ENCODE assay signal across 2 cellular contexts in the genomic region with DNA sequence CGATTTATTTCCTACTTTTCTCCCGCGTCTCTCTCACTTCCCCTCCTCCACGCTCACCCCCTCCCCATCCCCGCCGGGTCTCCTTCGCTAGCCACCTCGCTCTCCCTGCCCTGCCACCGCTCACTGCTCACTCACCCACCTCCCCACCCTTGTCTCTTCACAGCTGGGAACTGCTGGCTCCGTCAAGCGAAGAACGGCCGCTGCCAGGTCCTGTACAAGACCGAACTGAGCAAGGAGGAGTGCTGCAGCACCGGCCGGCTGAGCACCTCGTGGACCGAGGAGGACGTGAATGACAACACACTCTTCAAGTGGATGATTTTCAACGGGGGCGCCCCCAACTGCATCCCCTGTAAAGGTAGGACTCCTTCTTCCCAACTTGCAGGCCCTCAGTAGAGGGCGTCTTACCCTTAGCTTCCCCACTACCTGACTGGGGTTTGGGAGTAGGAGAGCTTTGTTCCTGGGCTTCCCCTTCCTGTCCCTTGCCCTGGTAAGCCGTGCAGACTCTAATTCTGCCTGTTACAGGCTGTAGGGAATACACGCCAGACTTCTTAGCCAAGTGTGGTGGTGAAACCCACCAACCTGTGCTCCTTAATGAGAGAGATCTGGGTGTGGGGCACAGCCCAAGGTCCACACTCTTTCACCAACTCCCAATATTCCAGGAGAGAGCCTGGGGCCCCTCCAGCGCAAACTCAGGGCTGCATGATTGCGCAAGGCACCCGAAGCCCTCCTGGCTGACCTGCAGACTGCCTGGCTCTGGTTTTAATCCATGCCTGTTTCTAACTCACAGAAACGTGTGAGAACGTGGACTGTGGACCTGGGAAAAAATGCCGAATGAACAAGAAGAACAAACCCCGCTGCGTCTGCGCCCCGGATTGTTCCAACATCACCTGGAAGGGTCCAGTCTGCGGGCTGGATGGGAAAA.
TF ChIP-seq lines count a peak whose summit lies in the region.

No MANE protein-coding gene starts in this region.

TF ChIP-seq in GM23338, 12 proteins besides CTCF, POLR2A, EP300 and RAD21 (continued from another document and continues in another):
- TF ChIP-seq REST (IDR thresholded peaks at IDR 0.05; ENCODE audit: unreplicated experiment) (no peak), NANOG (IDR thresholded peaks at IDR 0.05; ENCODE audit: borderline replicate concordance) (no peak), JUNB (IDR thresholded peaks at IDR 0.05; ENCODE audit: unreplicated experiment) (no peak), STAT1 (IDR thresholded peaks at IDR 0.05; ENCODE audit: unreplicated experiment) (no peak), ZNF462 (CRISPR knock-in tag; IDR thresholded peaks at IDR 0.05) (no peak), ZNF114 (CRISPR knock-in tag; IDR thresholded peaks at IDR 0.05) (no peak)
- TF ChIP-seq, protein P1, sequence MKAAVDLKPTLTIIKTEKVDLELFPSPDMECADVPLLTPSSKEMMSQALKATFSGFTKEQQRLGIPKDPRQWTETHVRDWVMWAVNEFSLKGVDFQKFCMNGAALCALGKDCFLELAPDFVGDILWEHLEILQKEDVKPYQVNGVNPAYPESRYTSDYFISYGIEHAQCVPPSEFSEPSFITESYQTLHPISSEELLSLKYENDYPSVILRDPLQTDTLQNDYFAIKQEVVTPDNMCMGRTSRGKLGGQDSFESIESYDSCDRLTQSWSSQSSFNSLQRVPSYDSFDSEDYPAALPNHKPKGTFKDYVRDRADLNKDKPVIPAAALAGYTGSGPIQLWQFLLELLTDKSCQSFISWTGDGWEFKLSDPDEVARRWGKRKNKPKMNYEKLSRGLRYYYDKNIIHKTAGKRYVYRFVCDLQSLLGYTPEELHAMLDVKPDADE (IDR thresholded peaks at IDR 0.05), result no peak

TF ChIP-seq in WTC11, 78 proteins besides CTCF, POLR2A, EP300 and RAD21 (continued from another document):
- TF ChIP-seq, protein P2, sequence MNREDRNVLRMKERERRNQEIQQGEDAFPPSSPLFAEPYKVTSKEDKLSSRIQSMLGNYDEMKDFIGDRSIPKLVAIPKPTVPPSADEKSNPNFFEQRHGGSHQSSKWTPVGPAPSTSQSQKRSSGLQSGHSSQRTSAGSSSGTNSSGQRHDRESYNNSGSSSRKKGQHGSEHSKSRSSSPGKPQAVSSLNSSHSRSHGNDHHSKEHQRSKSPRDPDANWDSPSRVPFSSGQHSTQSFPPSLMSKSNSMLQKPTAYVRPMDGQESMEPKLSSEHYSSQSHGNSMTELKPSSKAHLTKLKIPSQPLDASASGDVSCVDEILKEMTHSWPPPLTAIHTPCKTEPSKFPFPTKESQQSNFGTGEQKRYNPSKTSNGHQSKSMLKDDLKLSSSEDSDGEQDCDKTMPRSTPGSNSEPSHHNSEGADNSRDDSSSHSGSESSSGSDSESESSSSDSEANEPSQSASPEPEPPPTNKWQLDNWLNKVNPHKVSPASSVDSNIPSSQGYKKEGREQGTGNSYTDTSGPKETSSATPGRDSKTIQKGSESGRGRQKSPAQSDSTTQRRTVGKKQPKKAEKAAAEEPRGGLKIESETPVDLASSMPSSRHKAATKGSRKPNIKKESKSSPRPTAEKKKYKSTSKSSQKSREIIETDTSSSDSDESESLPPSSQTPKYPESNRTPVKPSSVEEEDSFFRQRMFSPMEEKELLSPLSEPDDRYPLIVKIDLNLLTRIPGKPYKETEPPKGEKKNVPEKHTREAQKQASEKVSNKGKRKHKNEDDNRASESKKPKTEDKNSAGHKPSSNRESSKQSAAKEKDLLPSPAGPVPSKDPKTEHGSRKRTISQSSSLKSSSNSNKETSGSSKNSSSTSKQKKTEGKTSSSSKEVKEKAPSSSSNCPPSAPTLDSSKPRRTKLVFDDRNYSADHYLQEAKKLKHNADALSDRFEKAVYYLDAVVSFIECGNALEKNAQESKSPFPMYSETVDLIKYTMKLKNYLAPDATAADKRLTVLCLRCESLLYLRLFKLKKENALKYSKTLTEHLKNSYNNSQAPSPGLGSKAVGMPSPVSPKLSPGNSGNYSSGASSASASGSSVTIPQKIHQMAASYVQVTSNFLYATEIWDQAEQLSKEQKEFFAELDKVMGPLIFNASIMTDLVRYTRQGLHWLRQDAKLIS (CRISPR knock-in tag; IDR thresholded peaks at IDR 0.05; ENCODE audit: borderline replicate concordance), result no peak
- TF ChIP-seq HMGA2 (CRISPR knock-in tag; IDR thresholded peaks at IDR 0.05) (no peak), ZNF416 (CRISPR knock-in tag; IDR thresholded peaks at IDR 0.05) (no peak), FOXP4 (CRISPR knock-in tag; IDR thresholded peaks at IDR 0.05) (peak; percentile 68; the same call in 1 of the 2 replicates), PREB (CRISPR knock-in tag; IDR thresholded peaks at IDR 0.05; ENCODE audit: borderline replicate concordance) (no peak), GABPB1 (CRISPR knock-in tag; IDR thresholded peaks at IDR 0.05) (peak; percentile 39), MYBL2 (CRISPR knock-in tag; IDR thresholded peaks at IDR 0.05) (peak; percentile 42; the same call in 1 of the 2 replicates), ESRRA (CRISPR knock-in tag; IDR thresholded peaks at IDR 0.05; ENCODE audit: borderline replicate concordance) (no peak), ETV6 (CRISPR knock-in tag; IDR thresholded peaks at IDR 0.05) (peak; percentile 87; the same call in 1 of the 2 replicates), KAT7 (CRISPR knock-in tag; IDR thresholded peaks at IDR 0.05; ENCODE audit: borderline replicate concordance) (no peak), ZNF317 (CRISPR knock-in tag; IDR thresholded peaks at IDR 0.05; ENCODE audit: borderline replicate concordance, low read depth) (no peak), E2F1 (CRISPR knock-in tag; IDR thresholded peaks at IDR 0.05) (no peak), NR3C1 (CRISPR knock-in tag; conservative IDR thresholded peaks at IDR 0.05; ENCODE audit: low read depth) (0 out of 2 replicates have a peak, but pooled peaks have one; percentile 62), ZNF423 (CRISPR knock-in tag; IDR thresholded peaks at IDR 0.05) (no peak), CBFB (CRISPR knock-in tag; IDR thresholded peaks at IDR 0.05; ENCODE audit: low read depth) (no peak), ZSCAN18 (CRISPR knock-in tag; IDR thresholded peaks at IDR 0.05) (no peak)
- TF ChIP-seq, protein P3, sequence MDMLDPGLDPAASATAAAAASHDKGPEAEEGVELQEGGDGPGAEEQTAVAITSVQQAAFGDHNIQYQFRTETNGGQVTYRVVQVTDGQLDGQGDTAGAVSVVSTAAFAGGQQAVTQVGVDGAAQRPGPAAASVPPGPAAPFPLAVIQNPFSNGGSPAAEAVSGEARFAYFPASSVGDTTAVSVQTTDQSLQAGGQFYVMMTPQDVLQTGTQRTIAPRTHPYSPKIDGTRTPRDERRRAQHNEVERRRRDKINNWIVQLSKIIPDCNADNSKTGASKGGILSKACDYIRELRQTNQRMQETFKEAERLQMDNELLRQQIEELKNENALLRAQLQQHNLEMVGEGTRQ (CRISPR knock-in tag; IDR thresholded peaks at IDR 0.05), result no peak; the same call in 1 of the 2 replicates
- TF ChIP-seq, protein P4, sequence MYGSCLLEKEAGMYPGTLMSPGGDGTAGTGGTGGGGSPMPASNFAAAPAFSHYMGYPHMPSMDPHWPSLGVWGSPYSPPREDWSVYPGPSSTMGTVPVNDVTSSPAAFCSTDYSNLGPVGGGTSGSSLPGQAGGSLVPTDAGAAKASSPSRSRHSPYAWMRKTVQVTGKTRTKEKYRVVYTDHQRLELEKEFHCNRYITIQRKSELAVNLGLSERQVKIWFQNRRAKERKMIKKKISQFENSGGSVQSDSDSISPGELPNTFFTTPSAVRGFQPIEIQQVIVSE (CRISPR knock-in tag; IDR thresholded peaks at IDR 0.05; ENCODE audit: borderline replicate concordance), result no peak
